ENCODE assay signal across 8 cellular contexts in genomic region chr12:123390415-123391093, GRCh38. TPM values are rescaled to one million over a fixed set of nuclear protein-coding genes. Genes with fewer than 3 reads are reported as not detected.
DNase-seq lines count a peak whose midpoint lies in the region; ATAC-seq and TF ChIP-seq lines count a peak whose summit lies in the region.

No MANE protein-coding gene starts in this region.

- peak overlapping the region in 6 of 11 experiments; percentile 49 to 89 (median 87); a peak in 6 of 22 replicates for H3K27ac ChIP-seq in BLaER1 treated with 17β-estradiol and CSF1 and Interleukin-3, amounts not matched to agents 10 nM and 100 nM
- H3K27ac ChIP-seq in PC-9 (no peak overlapping the region), neuronal stem cell (replicated peaks; ENCODE audit: low read length) (no peak overlapping the region)

- H3K4me3 Mint-ChIP-seq in endothelial cell (ENCODE audit: unreplicated experiment): peak overlapping the region; percentile 94

- H3K4me1 Mint-ChIP-seq in endothelial cell (ENCODE audit: unreplicated experiment): peaks cover 23% of the 10 kb centered on the region

- no peak overlapping the region for H3K4ac ChIP-seq in neuronal stem cell (ENCODE audit: low read length)

- no peak for TF ChIP-seq CTCF in PC-9 (conservative IDR thresholded peaks at IDR 0.05)
- no peak for TF ChIP-seq CTCF in endothelial cell (IDR thresholded peaks at IDR 0.05; ENCODE audit: unreplicated experiment)

- H3K79me1 ChIP-seq in neuronal stem cell (ENCODE audit: low read depth, low read length): peaks cover 4% of the 10 kb centered on the region

- H3K36me3 ChIP-seq in BLaER1 treated with 17β-estradiol and CSF1 and Interleukin-3, amounts not matched to agents 10 nM and 100 nM: peaks cover 49 to 56% (median 52%) of the 10 kb centered on the region in 11 experiments
- peaks cover 19% of the 10 kb centered on the region; the same call in 1 of the 2 replicates for H3K36me3 ChIP-seq in PC-9 (ENCODE audit: low read depth)
- H3K36me3 ChIP-seq in neuronal stem cell (replicated peaks in 1 of 2; ENCODE audit: control insufficient read depth in 2 of 2, insufficient read depth in 2 of 2, low read length in 2 of 2): peaks cover 24 to 56% of the 10 kb centered on the region in 2 donors

- no peak overlapping the region for H2AK5ac ChIP-seq in neuronal stem cell (ENCODE audit: low read depth, low read length)

- no peak overlapping the region for H2AFZ ChIP-seq in PC-9
- no peak overlapping the region for H2AFZ ChIP-seq in neuronal stem cell (ENCODE audit: low read length)

- WGBS in neuronal stem cell (ENCODE audit: extremely low coverage in 2 of 2, insufficient read length in 2 of 2, insufficient replicate concordance in 1 of 2), 2 donors: no CpG with 5 or more reads among the region's 15 CpGs

- peaks cover 23 to 61% (median 58%) of the 10 kb centered on the region in 11 experiments; a peak in 20 of 22 replicates for H4K20me1 ChIP-seq in BLaER1 treated with 17β-estradiol and CSF1 and Interleukin-3, amounts not matched to agents 10 nM and 100 nM
- no peaks in the 10 kb centered on the region; the same call in 1 of the 2 replicates for H4K20me1 ChIP-seq in PC-9 (ENCODE audit: insufficient read depth)

- TSS peak; percentile 13 for BruUV-seq in PC-9 (replicated peaks; lab: Mats Ljungman, UMichigan)

- no peaks in the 10 kb centered on the region for H3K9me3 ChIP-seq in BLaER1 treated with 17β-estradiol and CSF1 and Interleukin-3, amounts not matched to agents 10 nM and 100 nM (replicated peaks in 1 of 11)
- H3K9me3 ChIP-seq in PC-9 (ENCODE audit: insufficient read depth, low read depth) (no peaks in the 10 kb centered on the region), neuronal stem cell (replicated peaks in 1 of 2; ENCODE audit: control insufficient read depth in 2 of 2, insufficient read depth in 1 of 2, low read depth in 1 of 2, low read length in 2 of 2) (no peaks in the 10 kb centered on the region)

- H3K9me3 Mint-ChIP-seq in endothelial cell (ENCODE audit: unreplicated experiment): no peaks in the 10 kb centered on the region

- H3K18ac ChIP-seq in neuronal stem cell (ENCODE audit: low read length): no peak overlapping the region

- H3F3A ChIP-seq in PC-9 (ENCODE audit: insufficient read depth, low read depth): peaks cover 29% of the 10 kb centered on the region

- no peak for DNase-seq in PC-9
- DNase-seq in endothelial cell (ENCODE audit: low spot score): peak; percentile 7
- no peak for DNase-seq in neuronal stem cell (ENCODE audit: low spot score)
- DNase-seq in SKM-1 (lab: John Stamatoyannopoulos, UW; ENCODE audit: unreplicated experiment): no peak
- DNase-seq in kidney glomerular epithelial cell (lab: John Stamatoyannopoulos, UW): no peak
- DNase-seq in NCI-H345 treated with DMSO at 0.1 percent for 48 hours (lab: John Stamatoyannopoulos, UW; ENCODE audit: unreplicated experiment): no peak

- no peak overlapping the region for H3K23ac ChIP-seq in neuronal stem cell (ENCODE audit: low read depth, low read length, poor library complexity)

- H3K27me3 Mint-ChIP-seq in endothelial cell (ENCODE audit: unreplicated experiment): peaks cover 15% of the 10 kb centered on the region

- peak overlapping the region; percentile 91 for H3K27ac Mint-ChIP-seq in endothelial cell (ENCODE audit: unreplicated experiment)

- H3K79me2 ChIP-seq in PC-9 (ENCODE audit: low read depth): peaks cover 50% of the 10 kb centered on the region

- intact Hi-C loops in PC-9 (cut with micrococcal nuclease; ENCODE audit: unreplicated experiment): no loop called here

- no peak overlapping the region for H2BK12ac ChIP-seq in neuronal stem cell (ENCODE audit: low read length)

- no peaks in the 10 kb centered on the region for H3K9me2 ChIP-seq in PC-9 (ENCODE audit: insufficient read depth)

- no peak overlapping the region for H3K14ac ChIP-seq in neuronal stem cell (ENCODE audit: low read length)

- H2BK15ac ChIP-seq in neuronal stem cell (ENCODE audit: low read length): no peak overlapping the region

- CTCF ChIA-PET in PC-9 (lab: Charles Lee): interaction anchor here (0.7 kb wide), 1 partner anchor 47 kb away, joined by 3 read pairs; no protein-coding TSS in a partner anchor

- peak overlapping the region; percentile 80 to 98 (median 91) for H3K9ac ChIP-seq in BLaER1 treated with 17β-estradiol and CSF1 and Interleukin-3, amounts not matched to agents 10 nM and 100 nM
- H3K9ac ChIP-seq in neuronal stem cell (ENCODE audit: low read depth, low read length, poor library complexity): no peak overlapping the region

- no peak overlapping the region for H4K8ac ChIP-seq in neuronal stem cell (ENCODE audit: low read depth, low read length)

- POLR2A ChIA-PET in PC-9 (lab: Charles Lee; ENCODE audit: unreplicated experiment): no interaction called here

- ATAC-seq in GM21529 (IDR thresholded peaks at IDR 0.05; ENCODE audit: unreplicated experiment): no peak

- peaks cover 36 to 63% (median 47%) of the 10 kb centered on the region in 10 experiments for H3K4me1 ChIP-seq in BLaER1 treated with 17β-estradiol and CSF1 and Interleukin-3, amounts not matched to agents 10 nM and 100 nM
- H3K4me1 ChIP-seq in PC-9 (replicated peaks; ENCODE audit: insufficient read depth): peaks cover 24% of the 10 kb centered on the region
- H3K4me1 ChIP-seq in neuronal stem cell (ENCODE audit: control insufficient read depth in 2 of 2, insufficient read depth in 1 of 2, low read depth in 1 of 2, low read length in 2 of 2): peaks cover 8 to 15% of the 10 kb centered on the region in 2 donors

- H3K27me3 ChIP-seq in BLaER1 treated with 17β-estradiol and CSF1 and Interleukin-3, amounts not matched to agents 10 nM and 100 nM: no peaks in the 10 kb centered on the region
- no peaks in the 10 kb centered on the region for H3K27me3 ChIP-seq in PC-9 (ENCODE audit: insufficient read depth, low read depth)
- H3K27me3 ChIP-seq in neuronal stem cell (ENCODE audit: control insufficient read depth in 3 of 3, insufficient read depth in 3 of 3, low read depth in 1 of 3, low read length in 3 of 3): no peaks in the 10 kb centered on the region

- H3K36me3 Mint-ChIP-seq in endothelial cell (ENCODE audit: low read depth, unreplicated experiment): peaks cover 34% of the 10 kb centered on the region

- no peak overlapping the region for H4K91ac ChIP-seq in neuronal stem cell (ENCODE audit: low read depth, low read length, poor library complexity)

- H2BK120ac ChIP-seq in neuronal stem cell (ENCODE audit: low read depth, low read length): no peak overlapping the region

- peak overlapping the region; percentile 73 to 87 (median 80); a peak in 19 of 20 replicates for H3K4me3 ChIP-seq in BLaER1 treated with 17β-estradiol and CSF1 and Interleukin-3, amounts not matched to agents 10 nM and 100 nM
- H3K4me3 ChIP-seq in PC-9: peak overlapping the region; percentile 78; the same call in 1 of the 2 replicates
- peak overlapping the region; percentile 83 to 89 for H3K4me3 ChIP-seq in neuronal stem cell (ENCODE audit: low read length in 2 of 2)

- H2BK5ac ChIP-seq in neuronal stem cell (ENCODE audit: low read length): no peak overlapping the region

- H3K4me2 ChIP-seq in BLaER1 treated with 17β-estradiol and CSF1 and Interleukin-3, amounts not matched to agents 10 nM and 100 nM: peak overlapping the region; percentile 86 to 99 (median 95)
- H3K4me2 ChIP-seq in PC-9 (peak overlapping the region; percentile 83), neuronal stem cell (ENCODE audit: insufficient read depth, low read length, poor library complexity, severe bottlenecking) (no peak overlapping the region)

RNA-seq across cellular contexts. Expression of gene KMT5A, which starts 6.6 kb away (rescaled TPM):
- 43.7 and 54.2 TPM in 2 replicates for total RNA-seq in PC-9 (2021)
- 35.6 TPM for total RNA-seq in endothelial cell (ENCODE audit: unreplicated experiment)
- polyA plus RNA-seq in neuronal stem cell (2013, experiment 1 of 2): 33.3 TPM
- polyA plus RNA-seq in neuronal stem cell (2013, experiment 2 of 2): 31.2 TPM

RNA-seq across cellular contexts. Expression of gene SBNO1, which starts 25.9 kb away (rescaled TPM):
- total RNA-seq in PC-9 (2021) (31.9 and 43.1 TPM in 2 replicates), endothelial cell (ENCODE audit: unreplicated experiment) (44.7 TPM)
- 24.7 TPM for polyA plus RNA-seq in neuronal stem cell (2013, experiment 1 of 2)
- polyA plus RNA-seq in neuronal stem cell (2013, experiment 2 of 2): 26.0 TPM

RNA-seq across cellular contexts. Expression of gene RILPL2, which starts 45.9 kb away (rescaled TPM):
- total RNA-seq in PC-9 (2021) (3.6 and 4.3 TPM in 2 replicates), endothelial cell (ENCODE audit: unreplicated experiment) (2.8 TPM)
- polyA plus RNA-seq in neuronal stem cell (2013, experiment 1 of 2): 2.2 TPM
- 2.1 TPM for polyA plus RNA-seq in neuronal stem cell (2013, experiment 2 of 2)

Comparison
In these comparisons a context has a peak if more than half of its experiments do, and no peak if none do; other contexts are left out.
1. H3K27ac ChIP-seq: peak in BLaER1 treated with 17β-estradiol and CSF1 and Interleukin-3, amounts not matched to agents 10 nM and 100 nM (6 of 11); none in PC-9 (single experiment) and neuronal stem cell (single experiment).
2. Peak in every context shown above with its lines, with median percentiles within 50 percentile points of each other: H3K4me3 ChIP-seq.